8 cellular contexts compared by ENCODE assay signal in genomic region chr7:90298145-90299038, GRCh38. TPM values are rescaled to one million over a fixed set of nuclear protein-coding genes. Genes with fewer than 3 reads are reported as not detected.
A peak's percentile ranks its signal among the peaks of the same experiment; 100 is the strongest.
DNase-seq lines count a peak whose midpoint lies in the region; ATAC-seq and TF ChIP-seq lines count a peak whose summit lies in the region.

No MANE protein-coding gene starts in this region.

- peak; percentile 87 for ATAC-seq in GM21515 (IDR thresholded peaks at IDR 0.05; ENCODE audit: unreplicated experiment)

- H3K4me3 ChIP-seq in Jurkat, Clone E6-1 (ENCODE audit: low read length) = no peak overlapping the region
- H3K4me3 ChIP-seq in fibroblast of the aortic adventitia (ENCODE audit: low read depth, low read length) = no peak overlapping the region

- in situ Hi-C loops in G401 (cut with HindIII; ENCODE audit: low sequenced_read_pairs) = no loop called here

- TF ChIP-seq CTCF in fibroblast of the aortic adventitia (IDR thresholded peaks at IDR 0.05; ENCODE audit: insufficient read depth, low read length) = peak; percentile 83

- DNase-seq in G401 (ENCODE audit: low spot score) (peak; percentile 38), SHP77 (lab: John Stamatoyannopoulos, UW) (peak; percentile 4 to 40), fibroblast of the aortic adventitia (ENCODE audit: low read depth) (peak; percentile 89), pulmonary artery endothelial cell (ENCODE audit: low read depth, low spot score) (peak; percentile 45), COLO668 (lab: John Stamatoyannopoulos, UW; ENCODE audit: unreplicated experiment) (no peak)
- peak; percentile 7 for DNase-seq in Jurkat, Clone E6-1 (ENCODE audit: low read depth, low spot score)
- DNase-seq in stimulated activated CD4-positive, alpha-beta T cell treated with anti-CD3 and anti-CD28 coated beads, Interleukin-2, amount 100 ng/mL, for 48 hours = no peak

RNA-seq across cellular contexts. Expression of gene FAM237B, which starts 22.7 kb away (rescaled TPM):
- total RNA-seq in G401 (2014; rRNA removed; shearing (Covaris generic)) = not detected in 2 replicates
- not detected for polyA plus RNA-seq in Jurkat, Clone E6-1 (2012; ENCODE audit: insufficient read depth, insufficient read length)
- total RNA-seq in fibroblast of the aortic adventitia (ENCODE audit: low replicate concordance) = not detected in 2 replicates
- total RNA-seq in pulmonary artery endothelial cell = not detected in 2 replicates

RNA-seq across cellular contexts. Expression of gene GTPBP10, which starts 48.1 kb away (rescaled TPM):
- 9.0 and 15.0 TPM in 2 replicates for total RNA-seq in G401 (2014; rRNA removed; shearing (Covaris generic))
- polyA plus RNA-seq in Jurkat, Clone E6-1 (2012; ENCODE audit: insufficient read depth, insufficient read length) = 48.6 TPM
- total RNA-seq in fibroblast of the aortic adventitia (ENCODE audit: low replicate concordance) = 23.2 and 26.6 TPM in 2 replicates
- 7.4 and 14.0 TPM in 2 replicates for total RNA-seq in pulmonary artery endothelial cell

RNA-seq across cellular contexts. Expression of gene CFAP69, which starts 53.4 kb away (rescaled TPM):
- 1.4 and 3.3 TPM in 2 replicates for total RNA-seq in G401 (2014; rRNA removed; shearing (Covaris generic))
- polyA plus RNA-seq in Jurkat, Clone E6-1 (2012; ENCODE audit: insufficient read depth, insufficient read length) = 2.0 TPM
- 3.2 and 6.4 TPM in 2 replicates for total RNA-seq in fibroblast of the aortic adventitia (ENCODE audit: low replicate concordance)
- 1.8 and 3.6 TPM in 2 replicates for total RNA-seq in pulmonary artery endothelial cell

Comparison
In these comparisons a context has a peak if more than half of its experiments do, and no peak if none do; other contexts are left out.
1. DNase-seq: peak in G401 (single experiment), Jurkat, Clone E6-1 (single experiment), SHP77 (2 of 2), fibroblast of the aortic adventitia (single experiment) and pulmonary artery endothelial cell (single experiment); none in stimulated activated CD4-positive, alpha-beta T cell treated with anti-CD3 and anti-CD28 coated beads, Interleukin-2, amount 100 ng/mL, for 48 hours (0 of 2) and COLO668 (single experiment).